In the genomic region with DNA sequence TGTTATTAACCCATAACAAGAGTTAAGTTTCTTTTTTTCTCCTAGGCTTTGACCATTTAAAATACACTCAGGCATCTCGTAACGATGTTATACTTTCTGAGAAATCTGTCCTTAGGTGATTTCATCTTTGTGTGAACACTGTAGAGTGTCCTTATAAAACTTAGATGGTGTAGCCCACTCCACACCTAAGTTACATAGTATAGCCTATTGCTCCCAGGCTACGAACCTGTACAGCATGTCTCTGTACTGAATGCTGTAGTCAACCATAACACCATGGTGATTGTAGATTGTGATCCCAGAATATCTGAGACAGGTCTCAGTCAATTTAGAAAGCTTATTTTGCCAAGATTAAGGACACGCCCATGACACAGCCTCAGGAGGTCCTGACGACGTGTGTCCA, we compare ENCODE assay signal across 5 cellular contexts. TPM values are rescaled to one million over a fixed set of nuclear protein-coding genes. Genes with fewer than 3 reads are reported as not detected.
"Had no signal": no experiment of that assay in that cellular context is flagged by ENCODE, and none has a peak within 500 bp of the region (broad histone marks: within the 10 kb centered on the region; RNA-seq: fewer than 3 reads in every experiment).

No MANE protein-coding gene starts in this region.

RNA-seq across cellular contexts. Expression of gene PRDM7, which starts 30.5 kb away (rescaled TPM):
- total RNA-seq: GM23338, H1, H9, HT-29, IMR-90 had no signal
- polyA plus RNA-seq: IMR-90 had no signal
